In the genomic region with DNA sequence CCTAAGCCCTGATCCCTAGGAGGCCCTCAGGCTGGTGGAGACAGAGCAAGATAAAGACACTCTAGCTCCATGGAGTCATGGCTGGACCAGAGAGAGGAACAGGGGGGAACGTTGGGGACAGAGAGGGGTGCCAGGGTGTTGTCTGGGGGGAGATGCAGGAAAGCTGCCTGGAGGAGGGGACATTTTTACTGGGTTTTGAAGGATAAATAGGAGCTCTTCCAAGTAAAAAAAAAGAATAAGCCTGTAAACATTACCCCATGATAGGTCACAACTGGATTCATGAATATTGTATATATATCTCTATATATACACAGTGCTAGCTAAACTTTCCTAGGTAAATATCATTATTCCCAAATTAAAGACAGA, we compare ENCODE assay signal across 2 cellular contexts.
A peak's percentile ranks its signal among the peaks of the same experiment; 100 is the strongest.
TF ChIP-seq lines count a peak whose summit lies in the region.

No MANE protein-coding gene starts in this region.

TF ChIP-seq in SK-N-SH treated with all-trans-retinoic acid at 6 μM for 48 hours, 23 proteins besides CTCF, POLR2A, EP300 and RAD21:
- TF ChIP-seq ZFP3 (CRISPR knock-in tag; IDR thresholded peaks at IDR 0.05), result peak; percentile 91
- TF ChIP-seq ISL1 (CRISPR knock-in tag; IDR thresholded peaks at IDR 0.05), result no peak
TF ChIP-seq in SK-N-SH treated with all-trans-retinoic acid at 6 μM for 48 hours: peak in this region for 1.

TF ChIP-seq in SK-N-SH, 30 proteins besides CTCF, POLR2A, EP300 and RAD21:
- no peak for TF ChIP-seq SMC3 (IDR thresholded peaks at IDR 0.05; ENCODE audit: low read depth, low read length)
- no peak for TF ChIP-seq RXRA (IDR thresholded peaks at IDR 0.05; ENCODE audit: borderline replicate concordance, low read depth)
- TF ChIP-seq GATA2 (CRISPR knock-in tag; IDR thresholded peaks at IDR 0.05), result no peak
- TF ChIP-seq, protein P1, sequence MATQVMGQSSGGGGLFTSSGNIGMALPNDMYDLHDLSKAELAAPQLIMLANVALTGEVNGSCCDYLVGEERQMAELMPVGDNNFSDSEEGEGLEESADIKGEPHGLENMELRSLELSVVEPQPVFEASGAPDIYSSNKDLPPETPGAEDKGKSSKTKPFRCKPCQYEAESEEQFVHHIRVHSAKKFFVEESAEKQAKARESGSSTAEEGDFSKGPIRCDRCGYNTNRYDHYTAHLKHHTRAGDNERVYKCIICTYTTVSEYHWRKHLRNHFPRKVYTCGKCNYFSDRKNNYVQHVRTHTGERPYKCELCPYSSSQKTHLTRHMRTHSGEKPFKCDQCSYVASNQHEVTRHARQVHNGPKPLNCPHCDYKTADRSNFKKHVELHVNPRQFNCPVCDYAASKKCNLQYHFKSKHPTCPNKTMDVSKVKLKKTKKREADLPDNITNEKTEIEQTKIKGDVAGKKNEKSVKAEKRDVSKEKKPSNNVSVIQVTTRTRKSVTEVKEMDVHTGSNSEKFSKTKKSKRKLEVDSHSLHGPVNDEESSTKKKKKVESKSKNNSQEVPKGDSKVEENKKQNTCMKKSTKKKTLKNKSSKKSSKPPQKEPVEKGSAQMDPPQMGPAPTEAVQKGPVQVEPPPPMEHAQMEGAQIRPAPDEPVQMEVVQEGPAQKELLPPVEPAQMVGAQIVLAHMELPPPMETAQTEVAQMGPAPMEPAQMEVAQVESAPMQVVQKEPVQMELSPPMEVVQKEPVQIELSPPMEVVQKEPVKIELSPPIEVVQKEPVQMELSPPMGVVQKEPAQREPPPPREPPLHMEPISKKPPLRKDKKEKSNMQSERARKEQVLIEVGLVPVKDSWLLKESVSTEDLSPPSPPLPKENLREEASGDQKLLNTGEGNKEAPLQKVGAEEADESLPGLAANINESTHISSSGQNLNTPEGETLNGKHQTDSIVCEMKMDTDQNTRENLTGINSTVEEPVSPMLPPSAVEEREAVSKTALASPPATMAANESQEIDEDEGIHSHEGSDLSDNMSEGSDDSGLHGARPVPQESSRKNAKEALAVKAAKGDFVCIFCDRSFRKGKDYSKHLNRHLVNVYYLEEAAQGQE (IDR thresholded peaks at IDR 0.05; ENCODE audit: low read depth, low read length), result no peak
- TF ChIP-seq, protein P2, sequence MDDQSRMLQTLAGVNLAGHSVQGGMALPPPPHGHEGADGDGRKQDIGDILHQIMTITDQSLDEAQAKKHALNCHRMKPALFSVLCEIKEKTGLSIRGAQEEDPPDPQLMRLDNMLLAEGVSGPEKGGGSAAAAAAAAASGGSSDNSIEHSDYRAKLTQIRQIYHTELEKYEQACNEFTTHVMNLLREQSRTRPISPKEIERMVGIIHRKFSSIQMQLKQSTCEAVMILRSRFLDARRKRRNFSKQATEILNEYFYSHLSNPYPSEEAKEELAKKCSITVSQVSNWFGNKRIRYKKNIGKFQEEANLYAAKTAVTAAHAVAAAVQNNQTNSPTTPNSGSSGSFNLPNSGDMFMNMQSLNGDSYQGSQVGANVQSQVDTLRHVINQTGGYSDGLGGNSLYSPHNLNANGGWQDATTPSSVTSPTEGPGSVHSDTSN (IDR thresholded peaks at IDR 0.05), result no peak
- TF ChIP-seq FOXJ3 (CRISPR knock-in tag; IDR thresholded peaks at IDR 0.05), result no peak
- no peak for TF ChIP-seq MXI1 (IDR thresholded peaks at IDR 0.05; ENCODE audit: low read depth, low read length)
- no peak for TF ChIP-seq NRF1 (IDR thresholded peaks at IDR 0.05; ENCODE audit: low read depth, low read length)
